20 cellular contexts compared by ENCODE assay signal in the genomic region with DNA sequence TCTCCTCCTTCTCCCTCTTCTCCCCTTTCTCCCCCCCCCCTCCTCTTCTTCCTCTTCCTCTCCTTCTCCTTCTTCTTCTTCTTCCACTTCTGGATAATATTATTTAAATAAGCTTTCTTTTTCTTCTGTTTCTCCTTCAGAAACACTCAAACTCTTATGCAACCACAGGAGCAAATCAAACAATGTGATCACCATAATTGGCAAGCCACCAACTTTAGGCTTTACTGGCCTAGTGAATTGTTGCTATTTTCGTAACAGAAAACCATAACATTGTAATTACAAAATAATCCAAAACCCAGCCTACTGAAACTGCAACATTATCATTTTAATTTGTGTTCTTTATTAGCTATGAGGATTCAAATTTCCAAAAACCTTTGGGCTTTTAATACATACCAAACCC. TPM values are rescaled to one million over a fixed set of nuclear protein-coding genes. Genes with fewer than 3 reads are reported as not detected.
A peak's percentile ranks its signal among the peaks of the same experiment; 100 is the strongest.
DNase-seq lines count a peak whose midpoint lies in the region; ATAC-seq and TF ChIP-seq lines count a peak whose summit lies in the region.
"Had no signal": no experiment of that assay in that cellular context is flagged by ENCODE, and none has a peak within 500 bp of the region (broad histone marks: within the 10 kb centered on the region; RNA-seq: fewer than 3 reads in every experiment).

No MANE protein-coding gene starts in this region.

- no peaks in the 10 kb centered on the region for H3K27me3 ChIP-seq in brain microvascular endothelial cell (replicated peaks)
- H3K27me3 ChIP-seq: cardiac muscle cell, suprapubic skin had no signal

- H3K36me3 Mint-ChIP-seq in activated CD4-positive, alpha-beta T cell treated with anti-CD3 and anti-CD28 coated beads for 36 hours (ENCODE audit: low read depth) = no peaks in the 10 kb centered on the region
- H3K36me3 Mint-ChIP-seq: T-cell had no signal

- H3K27ac ChIP-seq in brain microvascular endothelial cell = no peak overlapping the region
- H3K27ac ChIP-seq: cardiac muscle cell, suprapubic skin had no signal

- no peak for ATAC-seq in GM21528 (IDR thresholded peaks at IDR 0.05; ENCODE audit: low FRiP score, unreplicated experiment)
- no peak for ATAC-seq in GM21381 (IDR thresholded peaks at IDR 0.05; ENCODE audit: unreplicated experiment)
- ATAC-seq in activated CD4-positive, alpha-beta T cell treated with anti-CD3 and anti-CD28 coated beads for 36 hours = no peak
- ATAC-seq: T-cell, WTC11 had no signal

- H3K27ac Mint-ChIP-seq in activated CD4-positive, alpha-beta T cell treated with anti-CD3 and anti-CD28 coated beads for 36 hours = no peak overlapping the region
- H3K27ac Mint-ChIP-seq: CD4-positive, alpha-beta T cell; endodermal cell; T-cell; WTC11 had no signal

- H3K4me3 Mint-ChIP-seq in activated CD4-positive, alpha-beta T cell treated with anti-CD3 and anti-CD28 coated beads for 36 hours = no peak overlapping the region
- H3K4me3 Mint-ChIP-seq: CD4-positive, alpha-beta T cell; endodermal cell; T-cell; WTC11 had no signal

- no peaks in the 10 kb centered on the region for H3K4me1 Mint-ChIP-seq in activated CD4-positive, alpha-beta T cell treated with anti-CD3 and anti-CD28 coated beads for 36 hours
- H3K4me1 Mint-ChIP-seq: endodermal cell, T-cell, WTC11 had no signal

- H3K9me3 Mint-ChIP-seq in activated CD4-positive, alpha-beta T cell treated with anti-CD3 and anti-CD28 coated beads for 36 hours (ENCODE audit: low read depth) = no peaks in the 10 kb centered on the region
- H3K9me3 Mint-ChIP-seq: CD4-positive, alpha-beta T cell had no signal

- no peaks in the 10 kb centered on the region for H3K27me3 Mint-ChIP-seq in activated CD4-positive, alpha-beta T cell treated with anti-CD3 and anti-CD28 coated beads for 36 hours
- H3K27me3 Mint-ChIP-seq: CD4-positive, alpha-beta T cell; T-cell had no signal

- H3K36me3 ChIP-seq in brain microvascular endothelial cell (replicated peaks) = no peaks in the 10 kb centered on the region
- H3K36me3 ChIP-seq: cardiac muscle cell, suprapubic skin had no signal

- intact Hi-C loops in activated CD4-positive, alpha-beta T cell treated with anti-CD3 and anti-CD28 coated beads for 36 hours (cut with DNase I, micrococcal nuclease) = no loop called here

- POLR2A ChIA-PET in activated CD4-positive, alpha-beta T cell treated with anti-CD3 and anti-CD28 coated beads for 36 hours (lab: Charles Lee) = no interaction called here

- DNase-seq in NCI-H2196 (lab: John Stamatoyannopoulos, UW; ENCODE audit: unreplicated experiment) = peak; percentile 0
- DNase-seq in NCI-H2196 treated with DMSO at 0.1 percent for 48 hours (lab: John Stamatoyannopoulos, UW; ENCODE audit: unreplicated experiment) = no peak
- peak; percentile 24 for DNase-seq in brain microvascular endothelial cell
- peak; percentile 20 for DNase-seq in glomerular endothelial cell (ENCODE audit: extremely low read depth, low read depth, low spot score)
- DNase-seq in stromal cell of bone marrow (ENCODE audit: low read depth) = peak; percentile 35
- DNase-seq in activated CD4-positive, alpha-beta T cell treated with anti-CD3 and anti-CD28 coated beads for 36 hours = no peak
- DNase-seq: CD4-positive, alpha-beta T cell; endodermal cell; HCEC 1CT; head of caudate nucleus; KG1; kidney glomerular epithelial cell; NCI-H1694; T-cell had no signal

- in situ Hi-C loops in brain microvascular endothelial cell (cut with HindIII; ENCODE audit: low pct_ligation_motif_present, low sequenced_read_pairs) = no loop called here

- TF ChIP-seq CTCF in brain microvascular endothelial cell (IDR thresholded peaks at IDR 0.05; ENCODE audit: low read depth, low read length, missing control alignments) = no peak

- CTCF ChIA-PET in activated CD4-positive, alpha-beta T cell treated with anti-CD3 and anti-CD28 coated beads for 36 hours (lab: Charles Lee) = no interaction called here

- no peak overlapping the region for H3K4me3 ChIP-seq in brain microvascular endothelial cell (ENCODE audit: low read depth, low read length)
- H3K4me3 ChIP-seq: cardiac muscle cell, suprapubic skin had no signal

RNA-seq across cellular contexts. Expression of gene DCAF8L1, which starts 14.3 kb away (rescaled TPM):
- total RNA-seq in glomerular endothelial cell = not detected in 2 replicates
- not detected for total RNA-seq in activated CD4-positive, alpha-beta T cell treated with anti-CD3 and anti-CD28 coated beads for 36 hours
- total RNA-seq: cardiac muscle cell; CD4-positive, alpha-beta T cell; endodermal cell; RPMI7951; suprapubic skin; T-cell; WTC11 had no signal

Comparison
In these comparisons a context has a peak if more than half of its experiments do, and no peak if none do; other contexts are left out.
1. DNase-seq: peak in NCI-H2196 (single experiment), brain microvascular endothelial cell (single experiment), glomerular endothelial cell (single experiment) and stromal cell of bone marrow (single experiment); none in NCI-H2196 treated with DMSO at 0.1 percent for 48 hours (single experiment) and activated CD4-positive, alpha-beta T cell treated with anti-CD3 and anti-CD28 coated beads for 36 hours (single experiment).